ENCODE assay signal across 27 cellular contexts in the genomic region with DNA sequence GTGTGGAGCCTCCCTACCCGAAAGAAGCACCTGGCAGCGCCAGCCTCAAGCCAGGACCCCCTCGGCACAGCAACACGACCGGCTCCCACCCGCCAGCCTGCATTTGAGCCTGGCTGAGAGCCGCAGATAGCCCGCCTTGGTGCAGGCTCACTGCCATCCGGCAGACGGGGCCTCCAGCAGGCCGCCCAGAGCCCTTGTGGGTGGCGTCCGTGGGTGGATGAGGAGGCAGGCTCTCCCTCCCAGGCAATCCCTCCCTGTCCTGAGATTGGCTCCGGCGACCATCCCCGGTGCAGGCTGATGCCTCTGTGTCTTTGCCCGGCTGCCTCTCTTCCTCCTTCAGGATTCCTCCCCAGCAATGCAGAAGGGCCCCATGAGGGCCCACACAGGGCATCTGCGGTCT.
A peak's percentile ranks its signal among the peaks of the same experiment; 100 is the strongest.
DNase-seq lines count a peak whose midpoint lies in the region; ATAC-seq and TF ChIP-seq lines count a peak whose summit lies in the region.
"Had no signal": no experiment of that assay in that cellular context is flagged by ENCODE, and none has a peak within 500 bp of the region (broad histone marks: within the 10 kb centered on the region; RNA-seq: fewer than 3 reads in every experiment).

No MANE protein-coding gene starts in this region.

- TF ChIP-seq EP300 in SK-N-SH (IDR thresholded peaks at IDR 0.05; ENCODE audit: borderline replicate concordance in 1 of 2, low read depth in 1 of 2, low read length in 1 of 2): no peak

- H3K79me1 ChIP-seq in neuronal stem cell (ENCODE audit: low read depth, low read length): no peaks in the 10 kb centered on the region

- H3K36me3 ChIP-seq in SK-N-SH (replicated peaks in 1 of 2; ENCODE audit: control insufficient read depth in 1 of 2, insufficient read depth in 2 of 2, low read length in 1 of 2) (no peaks in the 10 kb centered on the region), HEK293 (ENCODE audit: control insufficient read depth in 2 of 2, insufficient read depth in 1 of 2, low read length in 2 of 2) (no peaks in the 10 kb centered on the region), neuronal stem cell (replicated peaks in 1 of 2; ENCODE audit: control insufficient read depth in 2 of 2, insufficient read depth in 2 of 2, low read length in 2 of 2) (no peaks in the 10 kb centered on the region)
- H3K36me3 ChIP-seq: SJCRH30 had no signal

- H3K18ac ChIP-seq in neuronal stem cell (ENCODE audit: low read length): peak overlapping the region; percentile 76

- peak; percentile 8 for DNase-seq in SK-N-SH
- DNase-seq in islet precursor cell: peak; percentile 48
- DNase-seq in neuronal stem cell (ENCODE audit: low spot score): no peak
- no peak for DNase-seq in stimulated activated naive CD8-positive, alpha-beta T cell treated with anti-CD3 and anti-CD28 coated beads, Interleukin-15, amount 100 ng/mL, for 72 hours
- no peak for DNase-seq in NCI-H1048 (lab: John Stamatoyannopoulos, UW)
- DNase-seq in activated naive CD4-positive, alpha-beta T cell treated with anti-CD3 and anti-CD28 coated beads, Interleukin-2, amount 50 U/mL, for 16 hours: no peak
- DNase-seq: Caco-2, GDM1, GOT3, Kasumi-1, NCI-H1105, NCI-H1436 treated with DMSO at 0.1 percent for 48 hours, NCI-H1930, NCI-H2107, NCI-H524, NCI-H774, SJCRH30 had no signal

- H3K9ac ChIP-seq in SK-N-SH (no peak overlapping the region), neuronal stem cell (ENCODE audit: low read depth, low read length, poor library complexity) (no peak overlapping the region)

- no peaks in the 10 kb centered on the region for H3K9me3 Mint-ChIP-seq in stimulated activated naive CD8-positive, alpha-beta T cell treated with anti-CD3 and anti-CD28 coated beads, Interleukin-15, amount 100 ng/mL, for 72 hours
- H3K9me3 Mint-ChIP-seq: CD8-positive, alpha-beta T cell had no signal

- no peaks in the 10 kb centered on the region for H4K20me1 ChIP-seq in SK-N-SH (ENCODE audit: insufficient read depth)

- H3K4me3 Mint-ChIP-seq in stimulated activated naive CD8-positive, alpha-beta T cell treated with anti-CD3 and anti-CD28 coated beads, Interleukin-15, amount 100 ng/mL, for 72 hours: no peak overlapping the region
- H3K4me3 Mint-ChIP-seq: B cell; CD8-positive, alpha-beta T cell had no signal

- H4K8ac ChIP-seq in neuronal stem cell (ENCODE audit: low read depth, low read length): peak overlapping the region; percentile 70

- no peak overlapping the region for H2BK120ac ChIP-seq in neuronal stem cell (ENCODE audit: low read depth, low read length)

- no peak overlapping the region for H3K23ac ChIP-seq in neuronal stem cell (ENCODE audit: low read depth, low read length, poor library complexity)

- POLR2A ChIA-PET in SK-N-SH (lab: Yijun Ruan, JAX) (no interaction called here), HEK293 (lab: Yijun Ruan, JAX) (no interaction called here)

- H3K79me2 ChIP-seq in SK-N-SH (ENCODE audit: insufficient read depth): no peaks in the 10 kb centered on the region

- H3K4me2 ChIP-seq in SK-N-SH: no peak overlapping the region
- H3K4me2 ChIP-seq in neuronal stem cell (ENCODE audit: insufficient read depth, low read length, poor library complexity, severe bottlenecking): no peak overlapping the region

- peak overlapping the region; percentile 23 for H3K4ac ChIP-seq in neuronal stem cell (ENCODE audit: low read length)

- TF ChIP-seq RAD21 in SK-N-SH (IDR thresholded peaks at IDR 0.05; ENCODE audit: low read length): no peak

- no peaks in the 10 kb centered on the region for H3K9me2 ChIP-seq in SK-N-SH

- H3K9me3 ChIP-seq in SK-N-SH (no peaks in the 10 kb centered on the region), HEK293 (ENCODE audit: control insufficient read depth, insufficient read depth, low read depth, low read length) (no peaks in the 10 kb centered on the region), neuronal stem cell (replicated peaks in 1 of 2; ENCODE audit: control insufficient read depth in 2 of 2, insufficient read depth in 1 of 2, low read depth in 1 of 2, low read length in 2 of 2) (no peaks in the 10 kb centered on the region)
- H3K9me3 ChIP-seq: Caco-2, SJCRH30 had no signal

- no peak overlapping the region for H3K27ac Mint-ChIP-seq in stimulated activated naive CD8-positive, alpha-beta T cell treated with anti-CD3 and anti-CD28 coated beads, Interleukin-15, amount 100 ng/mL, for 72 hours
- H3K27ac Mint-ChIP-seq: B cell; CD8-positive, alpha-beta T cell had no signal

- H3K4me1 ChIP-seq in SK-N-SH (ENCODE audit: control insufficient read depth in 1 of 2, insufficient read depth in 2 of 2, low read depth in 1 of 2, low read length in 1 of 2): no peaks in the 10 kb centered on the region
- H3K4me1 ChIP-seq in HEK293 (ENCODE audit: control insufficient read depth, insufficient read depth, low read length): no peaks in the 10 kb centered on the region
- H3K4me1 ChIP-seq in neuronal stem cell (ENCODE audit: control insufficient read depth in 2 of 2, insufficient read depth in 1 of 2, low read depth in 1 of 2, low read length in 2 of 2): no peaks in the 10 kb centered on the region
- H3K4me1 ChIP-seq: Caco-2, SJCRH30 had no signal

- H3K14ac ChIP-seq in neuronal stem cell (ENCODE audit: low read length): peak overlapping the region; percentile 21

- no peak overlapping the region for H2AFZ ChIP-seq in SK-N-SH (ENCODE audit: low read depth)
- H2AFZ ChIP-seq in neuronal stem cell (ENCODE audit: low read length): no peak overlapping the region

- CTCF ChIA-PET in SK-N-SH (lab: Yijun Ruan, JAX): interaction anchor here (0.6 kb wide), 1 partner anchor 10 kb away, joined by 3 read pairs; no protein-coding TSS in a partner anchor
- CTCF ChIA-PET in HEK293 (lab: Yijun Ruan, JAX): no interaction called here

- TF ChIP-seq CTCF in SK-N-SH (IDR thresholded peaks at IDR 0.05) (no peak), HEK293 (tag by site-specific recombination; IDR thresholded peaks at IDR 0.05) (no peak)

- H3K27ac ChIP-seq in SK-N-SH (ENCODE audit: low read depth in 2 of 2, low read length in 1 of 2) (no peak overlapping the region), HEK293 (ENCODE audit: extremely low read depth, low read depth, low read length) (no peak overlapping the region), neuronal stem cell (replicated peaks; ENCODE audit: low read length) (no peak overlapping the region)
- H3K27ac ChIP-seq: 22Rv1, C4-2B, SJCRH30 had no signal

- H4K91ac ChIP-seq in neuronal stem cell (ENCODE audit: low read depth, low read length, poor library complexity): no peak overlapping the region

- H2AK5ac ChIP-seq in neuronal stem cell (ENCODE audit: low read depth, low read length): peak overlapping the region; percentile 94

- H2BK5ac ChIP-seq in neuronal stem cell (ENCODE audit: low read length): peak overlapping the region; percentile 42

- H2BK15ac ChIP-seq in neuronal stem cell (ENCODE audit: low read length): peak overlapping the region; percentile 37

- peaks cover 9% of the 10 kb centered on the region for H3K27me3 Mint-ChIP-seq in stimulated activated naive CD8-positive, alpha-beta T cell treated with anti-CD3 and anti-CD28 coated beads, Interleukin-15, amount 100 ng/mL, for 72 hours

- peak overlapping the region; percentile 73 for H2BK12ac ChIP-seq in neuronal stem cell (ENCODE audit: low read length)

- H3K27me3 ChIP-seq in SK-N-SH (ENCODE audit: insufficient read depth): no peaks in the 10 kb centered on the region; the same call in 1 of the 2 replicates
- H3K27me3 ChIP-seq in neuronal stem cell (ENCODE audit: control insufficient read depth in 3 of 3, insufficient read depth in 3 of 3, low read depth in 1 of 3, low read length in 3 of 3): peaks cover 0 to 8% (median 2%) of the 10 kb centered on the region in 3 experiments

- H3F3A ChIP-seq in SK-N-SH (replicated peaks; ENCODE audit: insufficient read depth): no peaks in the 10 kb centered on the region

- ATAC-seq in SK-N-SH treated with all-trans-retinoic acid at 6 μM for 48 hours: no peak
- ATAC-seq in stimulated activated naive CD8-positive, alpha-beta T cell treated with anti-CD3 and anti-CD28 coated beads, Interleukin-15, amount 100 ng/mL, for 72 hours: no peak
- ATAC-seq: CD8-positive, alpha-beta T cell; GM12878; HCT116; HepG2; K562 had no signal

- H3K4me1 Mint-ChIP-seq in stimulated activated naive CD8-positive, alpha-beta T cell treated with anti-CD3 and anti-CD28 coated beads, Interleukin-15, amount 100 ng/mL, for 72 hours: no peaks in the 10 kb centered on the region
- H3K4me1 Mint-ChIP-seq: B cell had no signal

- WGBS in SK-N-SH (ENCODE audit: low lambda C conversion rate): 40% methylated on average over 1 of the region's 18 CpGs
- no CpG with 5 or more reads among the region's 18 CpGs for WGBS in neuronal stem cell (ENCODE audit: extremely low coverage in 2 of 2, insufficient read length in 2 of 2, insufficient replicate concordance in 1 of 2), 2 donors

- H3K4me3 ChIP-seq in SK-N-SH (ENCODE audit: low read depth in 2 of 2, low read length in 1 of 2): no peak overlapping the region
- no peak overlapping the region for H3K4me3 ChIP-seq in HEK293 (ENCODE audit: low read depth, low read length)
- no peak overlapping the region for H3K4me3 ChIP-seq in neuronal stem cell (ENCODE audit: low read length in 2 of 2)
- H3K4me3 ChIP-seq: GM12878, K562, SJCRH30 had no signal

TF ChIP-seq in SK-N-SH, 30 proteins besides CTCF, POLR2A, EP300 and RAD21 (continues in another document):
- no peak for TF ChIP-seq POLR2AphosphoS5 (IDR thresholded peaks at IDR 0.05; ENCODE audit: low read depth, low read length)
- TF ChIP-seq SMC3 (IDR thresholded peaks at IDR 0.05; ENCODE audit: low read depth, low read length): no peak

TF ChIP-seq in SK-N-SH treated with all-trans-retinoic acid at 6 μM for 48 hours, 23 proteins besides CTCF, POLR2A, EP300 and RAD21 (continues in another document):
- TF ChIP-seq ZC3H10 (CRISPR knock-in tag; IDR thresholded peaks at IDR 0.05): no peak

TF ChIP-seq in HEK293, 187 proteins besides CTCF, POLR2A, EP300 and RAD21:
- no peak for TF ChIP-seq MZF1 (tag by site-specific recombination; IDR thresholded peaks at IDR 0.05; ENCODE audit: borderline replicate concordance)
- TF ChIP-seq EGR2 (tag by site-specific recombination; IDR thresholded peaks at IDR 0.05; ENCODE audit: low read depth): 0 out of 2 replicates have a peak, but pooled peaks have one; percentile 20

Comparison
In these comparisons a context has a peak if more than half of its experiments do, and no peak if none do; other contexts are left out.
1. DNase-seq: peak in SK-N-SH (single experiment) and islet precursor cell (single experiment); none in neuronal stem cell (single experiment), stimulated activated naive CD8-positive, alpha-beta T cell treated with anti-CD3 and anti-CD28 coated beads, Interleukin-15, amount 100 ng/mL, for 72 hours (0 of 2), NCI-H1048 (single experiment) and activated naive CD4-positive, alpha-beta T cell treated with anti-CD3 and anti-CD28 coated beads, Interleukin-2, amount 50 U/mL, for 16 hours (single experiment).